In genomic region chr6:1631251-1631650, GRCh38 we compare ENCODE assay signal across 21 cellular contexts. TPM values are rescaled to one million over a fixed set of nuclear protein-coding genes. Genes with fewer than 3 reads are reported as not detected.
"Had no signal": no experiment of that assay in that cellular context is flagged by ENCODE, and none has a peak within 500 bp of the region (broad histone marks: within the 10 kb centered on the region; RNA-seq: fewer than 3 reads in every experiment).

No MANE protein-coding gene starts in this region.

- ATAC-seq: left lobe of liver; naive thymus-derived CD4-positive, alpha-beta T cell; psoas muscle; right cardiac atrium; stimulated activated naive B cell treated with anti-CD40 and anti-IgM and Interleukin-4, amounts not matched to agents 10 μg/mL and 1 μg/mL and 100 μg/mL, for 72 hours; upper lobe of right lung had no signal

- H3K4me1 ChIP-seq: psoas muscle, sigmoid colon, upper lobe of right lung, uterus had no signal

- DNase-seq: effector memory CD4-positive, alpha-beta T cell; hypothalamus; immature natural killer cell; kidney; midbrain; naive thymus-derived CD4-positive, alpha-beta T cell; nucleus accumbens; psoas muscle; right cardiac atrium; spleen; stimulated activated naive B cell treated with anti-CD40 and anti-IgM and Interleukin-4, amounts not matched to agents 10 μg/mL and 1 μg/mL and 100 μg/mL, for 72 hours; upper lobe of right lung; uterus had no signal

- H3K9me3 ChIP-seq: psoas muscle, sigmoid colon, spleen, thoracic aorta, tibial nerve, upper lobe of right lung, uterus had no signal

- H3K4me3 ChIP-seq: coronary artery, lung, psoas muscle, sigmoid colon, spleen, thoracic aorta, tibial nerve, upper lobe of right lung, uterus had no signal

- FAIRE-seq: endometrium, frontal cortex, kidney had no signal

- H3K27me3 ChIP-seq: uterus had no signal

- H3K27ac ChIP-seq: coronary artery, psoas muscle, sigmoid colon, spleen, tibial nerve, upper lobe of right lung, uterus had no signal

- H3K36me3 ChIP-seq: sigmoid colon, spleen, thoracic aorta, upper lobe of right lung, uterus had no signal

RNA-seq across cellular contexts. Expression of gene FOXC1, which starts 21.5 kb away (rescaled TPM):
- total RNA-seq: naive thymus-derived CD4-positive, alpha-beta T cell had no signal
- polyA plus RNA-seq: naive thymus-derived CD4-positive, alpha-beta T cell had no signal
